25 cellular contexts compared by ENCODE assay signal in genomic region chr10:77196616-77197015, GRCh38.
"Had no signal": no experiment of that assay in that cellular context is flagged by ENCODE, and none has a peak within 500 bp of the region (broad histone marks: within the 10 kb centered on the region; RNA-seq: fewer than 3 reads in every experiment).

No MANE protein-coding gene starts in this region.

- H3K9me3 ChIP-seq: left lung, ovary, psoas muscle, tibial nerve, vagina had no signal

- H3K27me3 ChIP-seq: cardiac muscle cell, foreskin keratinocyte, left lung, ovary, tibial nerve, vagina had no signal

- DNase-seq: activated naive CD4-positive, alpha-beta T cell; activated T-cell treated with anti-CD3 and anti-CD28 coated beads, Interleukin-2, amount 50 U/mL, for 1 hour; effector CD4-positive, alpha-beta T cell; foreskin keratinocyte; left lung; ovary; psoas muscle; right cardiac atrium; stimulated activated CD4-positive, alpha-beta T cell treated with anti-CD3 and anti-CD28 coated beads, Interleukin-15, amount 100 ng/mL, for 24 hours; stimulated activated CD4-positive, alpha-beta T cell treated with anti-CD3 and anti-CD28 coated beads, Interleukin-2, amount 100 ng/mL, for 48 hours; stimulated activated CD8-positive, alpha-beta memory T cell treated with anti-CD3 and anti-CD28 coated beads, Interleukin-4, amount 100 ng/mL, for 48 hours; stimulated activated naive B cell treated with anti-CD40 and anti-IgM and Interleukin-4, amounts not matched to agents 10 μg/mL and 1 μg/mL and 100 μg/mL, for 72 hours; T1000 had no signal

- H3K9me3 Mint-ChIP-seq: activated T-helper 17 cell treated with anti-CD3 and anti-CD28 coated beads, Interleukin-2, amount 50 U/mL, for 72 hours; dendritic cell treated with granulocyte-macrophage colony-stimulating factor and Interleukin-4, amounts not matched to agents 40 ng/mL and 50 ng/mL, for 4 days; natural killer cell treated with Interleukin-12 subunit alpha and Interleukin-12 subunit beta and Interleukin-15 and Interleukin-18, amount 100 ng/mL, for 72 hours; T-helper 1 cell treated with Interleukin-12 subunit alpha and Interleukin-12 subunit beta and Interleukin-4 antibody, amounts not matched to agents 30 μg/mL and 1 μg/mL, for 36 hours; WTC11 had no signal

- H3K36me3 ChIP-seq: cardiac muscle cell, left lung, ovary, tibial nerve, vagina had no signal

- ATAC-seq: activated T-helper 17 cell treated with anti-CD3 and anti-CD28 coated beads, Interleukin-2, amount 50 U/mL, for 72 hours; foreskin keratinocyte; left lung; natural killer cell treated with Interleukin-12 subunit alpha and Interleukin-12 subunit beta and Interleukin-15 and Interleukin-18, amount 100 ng/mL, for 72 hours; psoas muscle; right cardiac atrium; stimulated activated naive B cell treated with anti-CD40 and anti-IgM and Interleukin-4, amounts not matched to agents 10 μg/mL and 1 μg/mL and 100 μg/mL, for 72 hours; WTC11 had no signal

- H3K27ac Mint-ChIP-seq: activated naive CD8-positive, alpha-beta T cell; activated T-helper 17 cell treated with anti-CD3 and anti-CD28 coated beads, Interleukin-2, amount 50 U/mL, for 72 hours; dendritic cell treated with granulocyte-macrophage colony-stimulating factor and Interleukin-4, amounts not matched to agents 40 ng/mL and 50 ng/mL, for 4 days; natural killer cell treated with Interleukin-12 subunit alpha and Interleukin-12 subunit beta and Interleukin-15 and Interleukin-18, amount 100 ng/mL, for 72 hours; stimulated activated naive B cell treated with anti-CD40 and anti-IgM and Interleukin-4, amounts not matched to agents 10 μg/mL and 1 μg/mL and 100 μg/mL, for 72 hours; T-helper 1 cell treated with Interleukin-12 subunit alpha and Interleukin-12 subunit beta and Interleukin-4 antibody, amounts not matched to agents 30 μg/mL and 1 μg/mL, for 36 hours; WTC11 had no signal

- FAIRE-seq: endometrium had no signal

- H3K4me1 ChIP-seq: left lung, psoas muscle, tibial nerve, vagina had no signal

- H3K27ac ChIP-seq: cardiac muscle cell, foreskin keratinocyte, left lung, ovary, psoas muscle, skin epidermis, tibial nerve, vagina had no signal

- H3K4me1 Mint-ChIP-seq: activated T-helper 17 cell treated with anti-CD3 and anti-CD28 coated beads, Interleukin-2, amount 50 U/mL, for 72 hours; stimulated activated naive B cell treated with anti-CD40 and anti-IgM and Interleukin-4, amounts not matched to agents 10 μg/mL and 1 μg/mL and 100 μg/mL, for 72 hours had no signal

- H3K4me3 Mint-ChIP-seq: activated naive CD8-positive, alpha-beta T cell; activated T-helper 17 cell treated with anti-CD3 and anti-CD28 coated beads, Interleukin-2, amount 50 U/mL, for 72 hours; dendritic cell treated with granulocyte-macrophage colony-stimulating factor and Interleukin-4, amounts not matched to agents 40 ng/mL and 50 ng/mL, for 4 days; natural killer cell treated with Interleukin-12 subunit alpha and Interleukin-12 subunit beta and Interleukin-15 and Interleukin-18, amount 100 ng/mL, for 72 hours; stimulated activated naive B cell treated with anti-CD40 and anti-IgM and Interleukin-4, amounts not matched to agents 10 μg/mL and 1 μg/mL and 100 μg/mL, for 72 hours; T-helper 1 cell treated with Interleukin-12 subunit alpha and Interleukin-12 subunit beta and Interleukin-4 antibody, amounts not matched to agents 30 μg/mL and 1 μg/mL, for 36 hours; WTC11 had no signal

- H3K4me3 ChIP-seq: cardiac muscle cell, left lung, lung, ovary, psoas muscle, skin epidermis, tibial nerve, vagina had no signal

- H3K36me3 Mint-ChIP-seq: activated naive CD8-positive, alpha-beta T cell; natural killer cell treated with Interleukin-12 subunit alpha and Interleukin-12 subunit beta and Interleukin-15 and Interleukin-18, amount 100 ng/mL, for 72 hours; stimulated activated naive B cell treated with anti-CD40 and anti-IgM and Interleukin-4, amounts not matched to agents 10 μg/mL and 1 μg/mL and 100 μg/mL, for 72 hours; WTC11 had no signal
